In genomic region chr12:20476551-20476950, GRCh38 we compare ENCODE assay signal across 17 cellular contexts.
DNase-seq lines count a peak whose midpoint lies in the region; ATAC-seq and TF ChIP-seq lines count a peak whose summit lies in the region.
"Had no signal": no experiment of that assay in that cellular context is flagged by ENCODE, and none has a peak within 500 bp of the region (broad histone marks: within the 10 kb centered on the region; RNA-seq: fewer than 3 reads in every experiment).

No MANE protein-coding gene starts in this region.

- H3K27ac Mint-ChIP-seq in glutamatergic neuron (ENCODE audit: unreplicated experiment) (peak overlapping the region; percentile 74), WTC11 (no peak overlapping the region), nephron progenitor cell (no peak overlapping the region)
- H3K27ac Mint-ChIP-seq: B cell; CD4-positive, alpha-beta T cell; GM23338 had no signal

- H3K36me3 ChIP-seq in ascending aorta: no peaks in the 10 kb centered on the region

- H3K9me3 Mint-ChIP-seq in glutamatergic neuron (ENCODE audit: unreplicated experiment) (no peaks in the 10 kb centered on the region), WTC11 (peaks cover 14% of the 10 kb centered on the region), nephron progenitor cell (no peaks in the 10 kb centered on the region)
- H3K9me3 Mint-ChIP-seq: CD4-positive, alpha-beta T cell had no signal

- CTCF ChIA-PET in WTC11 (lab: Charles Lee): no interaction called here

- POLR2A ChIA-PET in WTC11 (lab: Charles Lee): no interaction called here

- no peaks in the 10 kb centered on the region for H3K9me3 ChIP-seq in ascending aorta

- H3K4me1 Mint-ChIP-seq in glutamatergic neuron (ENCODE audit: low read depth, unreplicated experiment) (peaks cover 24% of the 10 kb centered on the region), WTC11 (peaks cover 11% of the 10 kb centered on the region; the same call in 1 of the 2 replicates), nephron progenitor cell (peaks cover 6% of the 10 kb centered on the region)
- H3K4me1 Mint-ChIP-seq: B cell had no signal

- intact Hi-C loops in ascending aorta (cut with DNase I): no loop called here

- ATAC-seq in GM21390 (IDR thresholded peaks at IDR 0.05; ENCODE audit: unreplicated experiment): no peak
- ATAC-seq in WTC11: no peak
- ATAC-seq in GM19452 (IDR thresholded peaks at IDR 0.05; ENCODE audit: unreplicated experiment): no peak
- ATAC-seq: GM12878, GM23338 had no signal

- H3K36me3 Mint-ChIP-seq in glutamatergic neuron (ENCODE audit: unreplicated experiment) (no peaks in the 10 kb centered on the region), WTC11 (peaks cover 10% of the 10 kb centered on the region), nephron progenitor cell (ENCODE audit: low read depth) (no peaks in the 10 kb centered on the region)

- H3K27me3 Mint-ChIP-seq in glutamatergic neuron (ENCODE audit: unreplicated experiment): no peaks in the 10 kb centered on the region
- no peaks in the 10 kb centered on the region for H3K27me3 Mint-ChIP-seq in WTC11 (ENCODE audit: low read depth)
- no peaks in the 10 kb centered on the region for H3K27me3 Mint-ChIP-seq in nephron progenitor cell (ENCODE audit: low read depth, poor library complexity)
- H3K27me3 Mint-ChIP-seq: B cell; CD4-positive, alpha-beta T cell had no signal

- DNase-seq in G401 (ENCODE audit: low spot score): peak; percentile 73
- DNase-seq in ascending aorta (ENCODE audit: low spot score in 2 of 2): no peak
- DNase-seq in glutamatergic neuron: no peak
- peak; percentile 58 for DNase-seq in retina
- DNase-seq in WTC11 (ENCODE audit: low spot score): no peak
- no peak for DNase-seq in nephron progenitor cell
- DNase-seq: 8988T; ACHN; Calu3; CD4-positive, alpha-beta T cell; DMS 273 treated with DMSO at 0.1 percent for 48 hours; H7 had no signal

- no peak for TF ChIP-seq CTCF in ascending aorta (IDR thresholded peaks at IDR 0.05)
- TF ChIP-seq CTCF in glutamatergic neuron (IDR thresholded peaks at IDR 0.05; ENCODE audit: partially characterized antibody, unreplicated experiment): no peak
- TF ChIP-seq CTCF in WTC11 (IDR thresholded peaks at IDR 0.05): no peak
- TF ChIP-seq CTCF in nephron progenitor cell (IDR thresholded peaks at IDR 0.05): no peak

- in situ Hi-C loops in G401 (cut with HindIII; ENCODE audit: low sequenced_read_pairs): no loop called here

- peaks cover 3 to 29% of the 10 kb centered on the region in 2 donors for H3K4me1 ChIP-seq in ascending aorta

- peak overlapping the region in 1 of 2 donors; percentile 50 for H3K4me3 ChIP-seq in ascending aorta
- H3K4me3 ChIP-seq: GM12878, GM23338 had no signal

- H3K4me3 Mint-ChIP-seq in glutamatergic neuron (ENCODE audit: unreplicated experiment) (peak overlapping the region; percentile 36), WTC11 (no peak overlapping the region), nephron progenitor cell (no peak overlapping the region)
- H3K4me3 Mint-ChIP-seq: B cell; CD4-positive, alpha-beta T cell; GM23338 had no signal

- no peaks in the 10 kb centered on the region for H3K27me3 ChIP-seq in ascending aorta

- peak overlapping the region; percentile 68 to 69 for H3K27ac ChIP-seq in ascending aorta

TF ChIP-seq in WTC11, 78 proteins besides CTCF, POLR2A, EP300 and RAD21:
- TF ChIP-seq MXD4 (CRISPR knock-in tag; IDR thresholded peaks at IDR 0.05; ENCODE audit: borderline replicate concordance) (no peak), FOXP4 (CRISPR knock-in tag; IDR thresholded peaks at IDR 0.05) (no peak), E2F4 (CRISPR knock-in tag; IDR thresholded peaks at IDR 0.05; ENCODE audit: borderline replicate concordance, low read depth) (no peak), ZNF425 (CRISPR knock-in tag; conservative IDR thresholded peaks at IDR 0.05) (no peak), TEAD1 (CRISPR knock-in tag; IDR thresholded peaks at IDR 0.05) (no peak), GRHL2 (CRISPR knock-in tag; IDR thresholded peaks at IDR 0.05; ENCODE audit: insufficient replicate concordance, severe bottlenecking) (no peak), NR2C2 (CRISPR knock-in tag; IDR thresholded peaks at IDR 0.05) (no peak)

Comparison
In these comparisons a context has a peak if more than half of its experiments do, and no peak if none do; other contexts are left out.
1. DNase-seq: peak in G401 (single experiment) and retina (single experiment); none in ascending aorta (0 of 2), glutamatergic neuron (single experiment), WTC11 (single experiment) and nephron progenitor cell (single experiment).